Comparison of ENCODE assay signal across 12 cellular contexts in the genomic region with DNA sequence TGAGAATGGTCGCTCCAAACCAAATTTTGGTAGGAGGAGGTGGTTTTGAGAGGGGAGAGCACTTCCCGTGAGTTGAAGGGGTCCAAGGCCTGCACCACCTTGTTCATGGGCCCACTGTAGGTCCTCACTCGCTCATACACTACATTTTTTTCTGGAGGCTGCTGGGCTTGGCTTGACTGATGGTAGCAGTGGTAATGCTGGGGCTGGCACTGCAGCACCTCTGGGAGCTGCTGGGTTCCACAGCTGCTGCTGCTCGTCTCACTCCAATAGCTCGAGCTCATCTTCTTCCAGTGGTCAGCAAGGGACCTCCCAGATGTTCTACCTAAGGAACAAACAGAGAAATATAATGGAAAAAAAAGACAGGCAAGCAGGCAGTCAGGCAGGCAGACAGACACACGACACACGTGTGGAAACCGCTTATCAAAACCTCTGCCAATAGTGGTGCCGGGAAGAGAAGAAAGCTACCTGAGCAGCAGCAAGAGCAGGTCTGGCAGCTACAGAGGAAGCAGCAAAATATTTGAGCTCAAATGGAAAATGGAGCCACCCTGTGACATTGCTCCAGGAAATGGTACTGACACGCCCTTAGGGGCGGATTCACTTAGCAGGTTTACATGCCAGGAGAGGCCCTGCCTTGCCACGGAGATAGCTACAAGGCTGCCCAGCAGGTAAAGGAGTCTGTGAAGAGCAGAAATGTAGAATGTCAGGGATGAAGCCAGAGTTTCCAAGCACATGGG. TPM values are rescaled to one million over a fixed set of nuclear protein-coding genes. Genes with fewer than 3 reads are reported as not detected.
DNase-seq lines count a peak whose midpoint lies in the region; ATAC-seq, FAIRE-seq and TF ChIP-seq lines count a peak whose summit lies in the region.
"Had no signal": no experiment of that assay in that cellular context is flagged by ENCODE, and none has a peak within 500 bp of the region (broad histone marks: within the 10 kb centered on the region; RNA-seq: fewer than 3 reads in every experiment).

A gene with protein sequence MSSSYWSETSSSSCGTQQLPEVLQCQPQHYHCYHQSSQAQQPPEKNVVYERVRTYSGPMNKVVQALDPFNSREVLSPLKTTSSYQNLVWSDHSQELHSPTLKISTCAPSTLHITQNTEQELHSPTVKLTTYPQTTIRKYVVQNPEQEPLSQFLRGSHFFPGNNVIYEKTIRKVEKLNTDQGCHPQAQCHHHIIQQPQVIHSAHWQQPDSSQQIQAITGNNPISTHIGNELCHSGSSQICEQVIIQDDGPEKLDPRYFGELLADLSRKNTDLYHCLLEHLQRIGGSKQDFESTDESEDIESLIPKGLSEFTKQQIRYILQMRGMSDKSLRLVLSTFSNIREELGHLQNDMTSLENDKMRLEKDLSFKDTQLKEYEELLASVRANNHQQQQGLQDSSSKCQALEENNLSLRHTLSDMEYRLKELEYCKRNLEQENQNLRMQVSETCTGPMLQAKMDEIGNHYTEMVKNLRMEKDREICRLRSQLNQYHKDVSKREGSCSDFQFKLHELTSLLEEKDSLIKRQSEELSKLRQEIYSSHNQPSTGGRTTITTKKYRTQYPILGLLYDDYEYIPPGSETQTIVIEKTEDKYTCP (minus strand): TSS at position 492 of the 734 bp plus-strand sequence. CDS start 211 bp downstream, at position 281.

- H3K9me3 Mint-ChIP-seq in endothelial cell (ENCODE audit: unreplicated experiment), result no peaks in the 10 kb centered on the region
- H3K9me3 Mint-ChIP-seq: stimulated activated naive B cell treated with anti-CD40 and anti-IgM and Interleukin-4, amounts not matched to agents 10 μg/mL and 1 μg/mL and 100 μg/mL, for 72 hours had no signal

- no peaks in the 10 kb centered on the region for H3K27me3 ChIP-seq in foreskin keratinocyte

- H3K27ac Mint-ChIP-seq in endothelial cell (ENCODE audit: unreplicated experiment), result no peak within 1 kb of the TSS
- H3K27ac Mint-ChIP-seq: stimulated activated naive B cell treated with anti-CD40 and anti-IgM and Interleukin-4, amounts not matched to agents 10 μg/mL and 1 μg/mL and 100 μg/mL, for 72 hours had no signal

- peaks cover 28% of the 10 kb centered on the region for H3K4me1 ChIP-seq in foreskin keratinocyte
- H3K4me1 ChIP-seq: BLaER1 had no signal

- H3K27ac ChIP-seq in 22Rv1 (peak within 1 kb of the TSS; percentile 50), foreskin keratinocyte (peak within 1 kb of the TSS; percentile 71)
- H3K27ac ChIP-seq: BLaER1 had no signal

- H3K4me1 Mint-ChIP-seq in endothelial cell (ENCODE audit: unreplicated experiment), result no peaks in the 10 kb centered on the region

- ATAC-seq in GM21526 (IDR thresholded peaks at IDR 0.05; ENCODE audit: low FRiP score, unreplicated experiment) (peak; percentile 78), foreskin keratinocyte (peak; percentile 87)
- ATAC-seq: stimulated activated naive B cell treated with anti-CD40 and anti-IgM and Interleukin-4, amounts not matched to agents 10 μg/mL and 1 μg/mL and 100 μg/mL, for 72 hours had no signal

- DNase-seq in NCI-H774 (lab: John Stamatoyannopoulos, UW) (peak; percentile 61), foreskin keratinocyte (peak; percentile 29 to 45), UCSD-AML1 (lab: John Stamatoyannopoulos, UW; ENCODE audit: unreplicated experiment) (no peak), frontal cortex (ENCODE audit: low spot score in 2 of 2) (no peak), endothelial cell (ENCODE audit: low spot score) (no peak)
- no peak for DNase-seq in stimulated activated CD4-positive, alpha-beta T cell treated with anti-CD3 and anti-CD28 coated beads, Interleukin-4, amount 100 ng/mL, for 4 hours
- DNase-seq: activated naive CD4-positive, alpha-beta T cell; effector memory CD4-positive, alpha-beta T cell; stimulated activated naive B cell treated with anti-CD40 and anti-IgM and Interleukin-4, amounts not matched to agents 10 μg/mL and 1 μg/mL and 100 μg/mL, for 72 hours had no signal

- FAIRE-seq in frontal cortex (lab: Jason Lieb, UNC), result no peak

- H3K27me3 Mint-ChIP-seq in endothelial cell (ENCODE audit: unreplicated experiment), result no peaks in the 10 kb centered on the region
- H3K27me3 Mint-ChIP-seq: stimulated activated naive B cell treated with anti-CD40 and anti-IgM and Interleukin-4, amounts not matched to agents 10 μg/mL and 1 μg/mL and 100 μg/mL, for 72 hours had no signal

- no peak for TF ChIP-seq CTCF in 22Rv1 (IDR thresholded peaks at IDR 0.05)
- TF ChIP-seq CTCF in foreskin keratinocyte (conservative IDR thresholded peaks at IDR 0.05), result no peak
- no peak for TF ChIP-seq CTCF in endothelial cell (IDR thresholded peaks at IDR 0.05; ENCODE audit: unreplicated experiment)

- no peak within 1 kb of the TSS for H3K4me3 Mint-ChIP-seq in endothelial cell (ENCODE audit: unreplicated experiment)

- H3K36me3 Mint-ChIP-seq in endothelial cell (ENCODE audit: low read depth, unreplicated experiment), result no peaks in the 10 kb centered on the region
- H3K36me3 Mint-ChIP-seq: stimulated activated naive B cell treated with anti-CD40 and anti-IgM and Interleukin-4, amounts not matched to agents 10 μg/mL and 1 μg/mL and 100 μg/mL, for 72 hours had no signal

RNA-seq across cellular contexts. Expression of the gene that starts here (rescaled TPM):
- 10.2 and 10.6 TPM in 2 replicates for total RNA-seq in foreskin keratinocyte
- polyA plus RNA-seq in foreskin keratinocyte, result 2.5 and 2.8 TPM in 2 replicates
- under 0.01 TPM for total RNA-seq in frontal cortex
- total RNA-seq in endothelial cell (ENCODE audit: unreplicated experiment), result not detected

Comparison
In these comparisons a context has a peak if more than half of its experiments do, and no peak if none do; other contexts are left out.
1. RNA of the gene that starts here (total RNA-seq): 10.2 to 10.6 TPM in foreskin keratinocyte; under 0.01 TPM in frontal cortex (single experiment) and not detected in endothelial cell (single experiment); every median in the first group is over 10 times any median in the second.
2. DNase-seq: peak in NCI-H774 (single experiment) and foreskin keratinocyte (2 of 2); none in UCSD-AML1 (single experiment), frontal cortex (0 of 2), stimulated activated CD4-positive, alpha-beta T cell treated with anti-CD3 and anti-CD28 coated beads, Interleukin-4, amount 100 ng/mL, for 4 hours (0 of 2) and endothelial cell (single experiment).